5 cellular contexts compared by ENCODE assay signal in genomic region chr11:92492372-92492771, GRCh38.
"Had no signal": no experiment of that assay in that cellular context is flagged by ENCODE, and none has a peak within 500 bp of the region (broad histone marks: within the 10 kb centered on the region; RNA-seq: fewer than 3 reads in every experiment).

No MANE protein-coding gene starts in this region.

- H3K27ac Mint-ChIP-seq: H9 had no signal

- H3K4me3 Mint-ChIP-seq: H9 had no signal

- H3K27ac ChIP-seq: GM23248 had no signal

- ATAC-seq: K562 had no signal

- H3K4me3 ChIP-seq: GM23248, K562 had no signal

- DNase-seq: GM23248, H9, HCEC 1CT, IMR-90 had no signal

- H3K9ac ChIP-seq: GM23248 had no signal

- H3K9me3 Mint-ChIP-seq: H9 had no signal

- H2AFZ ChIP-seq: GM23248 had no signal
